Comparison of ENCODE assay signal across 1 cellular context in the genomic region with DNA sequence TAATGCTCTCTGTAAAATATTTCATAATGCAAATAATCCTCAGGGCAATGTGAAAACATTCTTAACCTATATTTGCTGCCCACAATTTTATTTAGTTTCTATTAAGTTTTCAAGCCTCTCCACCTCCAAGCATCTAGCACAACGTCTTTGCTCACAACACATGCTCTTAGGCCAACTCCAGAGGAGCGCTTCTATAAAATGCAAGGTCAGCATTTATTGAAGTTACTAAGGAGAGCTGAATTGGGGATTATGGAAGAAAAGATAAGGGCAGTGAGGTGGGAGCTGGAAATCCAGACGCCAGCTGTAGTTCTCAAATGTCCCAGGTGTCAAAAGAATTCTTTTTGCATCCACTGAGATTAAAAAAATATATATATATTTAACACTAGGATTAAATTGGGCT.
TF ChIP-seq lines count a peak whose summit lies in the region.

No MANE protein-coding gene starts in this region.

TF ChIP-seq in IMR-90, 13 proteins besides CTCF, POLR2A, EP300 and RAD21:
- peak; percentile 100 for TF ChIP-seq MAFK (IDR thresholded peaks at IDR 0.05; ENCODE audit: low read depth, low read length)
- no peak for TF ChIP-seq MAZ (IDR thresholded peaks at IDR 0.05; ENCODE audit: borderline replicate concordance, low read depth, low read length)
